26 cellular contexts compared by ENCODE assay signal in the genomic region with DNA sequence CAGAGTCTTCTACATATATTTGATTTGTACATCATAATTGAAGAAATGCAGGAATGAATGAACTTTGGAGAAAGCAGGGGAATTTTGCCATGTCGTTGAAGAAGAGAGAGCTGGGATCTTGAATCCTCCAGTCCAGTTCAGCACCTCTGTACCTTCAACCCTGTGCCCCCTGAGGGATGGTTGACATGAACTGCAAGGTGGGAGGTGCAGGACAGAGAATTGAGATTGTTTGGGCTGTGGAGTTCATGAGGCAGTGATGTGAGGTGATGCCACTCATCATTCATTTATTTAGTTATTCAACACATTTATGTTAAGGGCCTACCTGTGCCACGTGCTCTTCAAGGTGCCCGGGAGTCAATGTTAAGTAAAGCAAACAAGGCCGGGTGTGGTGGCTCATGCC.
DNase-seq lines count a peak whose midpoint lies in the region; ATAC-seq and TF ChIP-seq lines count a peak whose summit lies in the region.
"Had no signal": no experiment of that assay in that cellular context is flagged by ENCODE, and none has a peak within 500 bp of the region (broad histone marks: within the 10 kb centered on the region; RNA-seq: fewer than 3 reads in every experiment).

No MANE protein-coding gene starts in this region.

- no peak overlapping the region for H2AFZ ChIP-seq in IMR-90 (replicated peaks; ENCODE audit: low read length, poor library complexity)
- no peak overlapping the region for H2AFZ ChIP-seq in fibroblast of lung (ENCODE audit: low read length)
- no peak overlapping the region for H2AFZ ChIP-seq in osteoblast (ENCODE audit: low read length)
- H2AFZ ChIP-seq in neural progenitor cell (replicated peaks), result no peak overlapping the region

- H3K9me3 ChIP-seq in IMR-90 (ENCODE audit: control insufficient read depth, insufficient read depth, low read length) (peaks cover 6% of the 10 kb centered on the region; the same call in 1 of the 2 replicates), esophagus muscularis mucosa (peaks cover 0 to 7% (median 3%) of the 10 kb centered on the region in 4 donors), fibroblast of lung (ENCODE audit: control insufficient read depth, insufficient read depth, low read depth, low read length) (no peaks in the 10 kb centered on the region), osteoblast (ENCODE audit: low read depth, low read length) (no peaks in the 10 kb centered on the region), neural progenitor cell (ENCODE audit: low read depth) (no peaks in the 10 kb centered on the region)
- H3K9me3 ChIP-seq: BE2C had no signal

- in situ Hi-C loops in IMR-90 (cut with MboI; ENCODE audit: low sequenced_read_pairs), result no loop called here

- dilution Hi-C loops in IMR-90 (cut with HindIII; ENCODE audit: low sequenced_read_pairs, unreplicated experiment), result no loop called here

- no peaks in the 10 kb centered on the region for H3K4me1 Mint-ChIP-seq in neural progenitor cell
- H3K4me1 Mint-ChIP-seq: CD14-positive monocyte; CD4-positive, alpha-beta memory T cell; CD8-positive, alpha-beta memory T cell had no signal

- no TSS peak for BruUV-seq in IMR-90 (replicated peaks; lab: Mats Ljungman, UMichigan)

- H3K4ac ChIP-seq in IMR-90 (ENCODE audit: low read depth, low read length), result peak overlapping the region; percentile 99

- H2BK20ac ChIP-seq in IMR-90 (ENCODE audit: low read depth, low read length), result peak overlapping the region; percentile 98

- no peak for TF ChIP-seq EP300 in esophagus muscularis mucosa (IDR thresholded peaks at IDR 0.05)

- H3K27me3 Mint-ChIP-seq in neural progenitor cell (ENCODE audit: insufficient read depth, low read depth), result no peaks in the 10 kb centered on the region

- peaks cover 10% of the 10 kb centered on the region; the same call in 1 of the 2 replicates for H3K36me3 ChIP-seq in IMR-90 (ENCODE audit: control insufficient read depth, insufficient read depth, low read length)
- peaks cover 0 to 3% (median 0%) of the 10 kb centered on the region in 4 donors for H3K36me3 ChIP-seq in esophagus muscularis mucosa
- H3K36me3 ChIP-seq in fibroblast of lung (ENCODE audit: control insufficient read depth, insufficient read depth, low read length), result peaks cover 2% of the 10 kb centered on the region
- H3K36me3 ChIP-seq in osteoblast (ENCODE audit: insufficient read depth, low read length), result no peaks in the 10 kb centered on the region
- H3K36me3 ChIP-seq in neural progenitor cell, result peaks cover 5% of the 10 kb centered on the region
- H3K36me3 ChIP-seq: BE2C had no signal

- CTCF ChIA-PET in IMR-90 (lab: Yijun Ruan, JAX), result no interaction called here

- H3K9ac ChIP-seq in IMR-90 (ENCODE audit: low read depth, low read length) (no peak overlapping the region), fibroblast of lung (ENCODE audit: insufficient read depth, low read length) (no peak overlapping the region), neural progenitor cell (no peak overlapping the region)
- H3K9ac ChIP-seq: BLaER1 had no signal

- no peak overlapping the region for H3K4me2 ChIP-seq in IMR-90 (ENCODE audit: low read depth, low read length)
- no peak overlapping the region for H3K4me2 ChIP-seq in fibroblast of lung (ENCODE audit: extremely low read depth, insufficient read depth, low read length)
- H3K4me2 ChIP-seq in osteoblast (ENCODE audit: insufficient read depth, low read length), result no peak overlapping the region
- no peak overlapping the region for H3K4me2 ChIP-seq in neural progenitor cell
- H3K4me2 ChIP-seq: BLaER1 had no signal

- DNase-seq in IMR-90 (no peak), esophagus muscularis mucosa (ENCODE audit: extremely low spot score) (peak; percentile 60), fibroblast of lung (ENCODE audit: low read depth in 2 of 2) (no peak), osteoblast (ENCODE audit: insufficient read length, low spot score, missing footprints) (no peak), NCI-H1694 (lab: John Stamatoyannopoulos, UW) (no peak), NCI-H1930 (lab: John Stamatoyannopoulos, UW) (no peak), neural progenitor cell (ENCODE audit: low spot score) (no peak)
- DNase-seq in activated naive CD4-positive, alpha-beta T cell treated with anti-CD3 and anti-CD28 coated beads, Interleukin-2, amount 50 U/mL, for 72 hours (ENCODE audit: low spot score in 2 of 2), result no peak
- DNase-seq: 8988T; ACHN; BE2C; C1 segment of cervical spinal cord; CD4-positive, alpha-beta memory T cell; CD4-positive, CD25-positive, alpha-beta regulatory T cell; CD8-positive, alpha-beta memory T cell; COR-L47; DMS 273 treated with DMSO at 0.1 percent for 48 hours; DMS153; DMS53; DMS79; DND-41; EL; GDM1 had no signal

- peak overlapping the region; percentile 97 for H2AK5ac ChIP-seq in IMR-90 (ENCODE audit: low read depth, low read length)

- H3K4me3 ChIP-seq in IMR-90 (ENCODE audit: insufficient read depth, low read depth, low read length) (no peak overlapping the region), esophagus muscularis mucosa (no peak overlapping the region), fibroblast of lung (replicated peaks in 1 of 4; ENCODE audit: control extremely low read depth in 1 of 4, insufficient read depth in 1 of 4, low read depth in 3 of 4, low read length in 4 of 4) (no peak overlapping the region), osteoblast (ENCODE audit: insufficient read depth, low read length) (no peak overlapping the region), neural progenitor cell (no peak overlapping the region)
- H3K4me3 ChIP-seq: BLaER1, GM12878 had no signal

- H3F3A ChIP-seq in neural progenitor cell (ENCODE audit: low read depth), result no peaks in the 10 kb centered on the region

- H3K27ac ChIP-seq in IMR-90 (ENCODE audit: insufficient read depth, low read length), result peak overlapping the region; percentile 98; the same call in 1 of the 2 replicates
- no peak overlapping the region for H3K27ac ChIP-seq in esophagus muscularis mucosa (replicated peaks in 1 of 4)
- H3K27ac ChIP-seq in fibroblast of lung (ENCODE audit: insufficient read depth, low read length), result peak overlapping the region; percentile 55
- peak overlapping the region; percentile 56 for H3K27ac ChIP-seq in osteoblast (ENCODE audit: low read depth, low read length)
- no peak overlapping the region for H3K27ac ChIP-seq in neural progenitor cell
- H3K27ac ChIP-seq: BLaER1 had no signal

- TF ChIP-seq CTCF in IMR-90 (conservative IDR thresholded peaks at IDR 0.05; ENCODE audit: low read depth, low read length), result no peak
- TF ChIP-seq CTCF in esophagus muscularis mucosa (IDR thresholded peaks at IDR 0.05), result no peak
- TF ChIP-seq CTCF in fibroblast of lung (conservative IDR thresholded peaks at IDR 0.05 in 1 of 2, IDR thresholded peaks at IDR 0.05 in 1 of 2; ENCODE audit: low read depth in 1 of 2, low read length in 2 of 2), result no peak
- no peak for TF ChIP-seq CTCF in osteoblast (IDR thresholded peaks at IDR 0.05; ENCODE audit: extremely low read depth, low read depth, low read length)
- no peak for TF ChIP-seq CTCF in neural progenitor cell (IDR thresholded peaks at IDR 0.05)

- peaks cover 32% of the 10 kb centered on the region for H3K9me1 ChIP-seq in IMR-90 (ENCODE audit: insufficient read depth, low read length)

- H3K23ac ChIP-seq in IMR-90 (ENCODE audit: low read depth, low read length), result peak overlapping the region; percentile 89

- H3K56ac ChIP-seq in IMR-90 (ENCODE audit: extremely low read depth, insufficient read depth, low read length), result peak overlapping the region; percentile 11; the same call in 1 of the 2 replicates

- no peak overlapping the region for H3K4me3 Mint-ChIP-seq in neural progenitor cell
- H3K4me3 Mint-ChIP-seq: CD14-positive monocyte; CD4-positive, alpha-beta memory T cell; CD4-positive, CD25-positive, alpha-beta regulatory T cell; CD8-positive, alpha-beta memory T cell had no signal

- H2BK15ac ChIP-seq in IMR-90 (ENCODE audit: low read depth, low read length), result peak overlapping the region; percentile 97

- TF ChIP-seq RAD21 in IMR-90 (IDR thresholded peaks at IDR 0.05; ENCODE audit: low read length), result no peak

- H3K79me2 ChIP-seq in fibroblast of lung (ENCODE audit: control insufficient read depth, insufficient read depth, low read length) (no peaks in the 10 kb centered on the region), osteoblast (ENCODE audit: insufficient read depth, low read length) (no peaks in the 10 kb centered on the region), neural progenitor cell (ENCODE audit: low read depth) (no peaks in the 10 kb centered on the region)

- peaks cover 12 to 48% of the 10 kb centered on the region in 2 experiments for H3K79me1 ChIP-seq in IMR-90 (ENCODE audit: low read depth in 1 of 2, low read length in 2 of 2)

- H3K36me3 Mint-ChIP-seq in neural progenitor cell, result peaks cover 21% of the 10 kb centered on the region
- H3K36me3 Mint-ChIP-seq in activated naive CD4-positive, alpha-beta T cell treated with anti-CD3 and anti-CD28 coated beads, Interleukin-2, amount 50 U/mL, for 72 hours, result no peaks in the 10 kb centered on the region
- H3K36me3 Mint-ChIP-seq: CD14-positive monocyte; CD4-positive, alpha-beta memory T cell; CD4-positive, CD25-positive, alpha-beta regulatory T cell; CD8-positive, alpha-beta memory T cell had no signal

- peak overlapping the region; percentile 98 for H3K14ac ChIP-seq in IMR-90 (replicated peaks; ENCODE audit: low read depth, low read length)

- POLR2A ChIA-PET in IMR-90 (lab: Charles Lee; ENCODE audit: unreplicated experiment), result no interaction called here

- ATAC-seq in IMR-90 (ENCODE audit: low read depth), result no peak
- ATAC-seq in activated naive CD4-positive, alpha-beta T cell treated with anti-CD3 and anti-CD28 coated beads, Interleukin-2, amount 50 U/mL, for 72 hours, result no peak
- ATAC-seq: GM12878 had no signal

- H2BK5ac ChIP-seq in IMR-90 (ENCODE audit: low read depth, low read length, poor library complexity, severe bottlenecking), result peak overlapping the region; percentile 95

- TF ChIP-seq POLR2A in IMR-90 (IDR thresholded peaks at IDR 0.05; ENCODE audit: low read depth, low read length) (no peak), esophagus muscularis mucosa (IDR thresholded peaks at IDR 0.05; ENCODE audit: low read depth) (no peak)

- H3K27me3 ChIP-seq in IMR-90 (ENCODE audit: control insufficient read depth, insufficient read depth, low read length) (no peaks in the 10 kb centered on the region), esophagus muscularis mucosa (no peaks in the 10 kb centered on the region), fibroblast of lung (ENCODE audit: control insufficient read depth, insufficient read depth, low read length) (no peaks in the 10 kb centered on the region), osteoblast (ENCODE audit: insufficient read depth, low read length) (no peaks in the 10 kb centered on the region), neural progenitor cell (no peaks in the 10 kb centered on the region)
- H3K27me3 ChIP-seq: BE2C, BLaER1 had no signal

- H2BK120ac ChIP-seq in IMR-90 (ENCODE audit: low read depth, low read length), result peak overlapping the region; percentile 99

- H4K91ac ChIP-seq in IMR-90 (ENCODE audit: insufficient read depth, low read depth, low read length), result peak overlapping the region; percentile 98

- no peak overlapping the region for H2AK9ac ChIP-seq in IMR-90 (replicated peaks; ENCODE audit: low read depth, low read length, poor library complexity)

- intact Hi-C loops in IMR-90 (cut with micrococcal nuclease) (loop anchor here (5.0 kb wide), 1 partner anchor 51 kb away; no protein-coding TSS in a partner anchor), esophagus muscularis mucosa (cut with DNase I) (no loop called here)

- no peak overlapping the region for H3K27ac Mint-ChIP-seq in neural progenitor cell
- no peak overlapping the region for H3K27ac Mint-ChIP-seq in activated naive CD4-positive, alpha-beta T cell treated with anti-CD3 and anti-CD28 coated beads, Interleukin-2, amount 50 U/mL, for 72 hours
- H3K27ac Mint-ChIP-seq: CD14-positive monocyte; CD4-positive, alpha-beta memory T cell; CD4-positive, CD25-positive, alpha-beta regulatory T cell; CD8-positive, alpha-beta memory T cell had no signal

- H3K9me3 Mint-ChIP-seq in neural progenitor cell, result no peaks in the 10 kb centered on the region
- peaks cover 0 to 6% of the 10 kb centered on the region in 2 donors for H3K9me3 Mint-ChIP-seq in activated naive CD4-positive, alpha-beta T cell treated with anti-CD3 and anti-CD28 coated beads, Interleukin-2, amount 50 U/mL, for 72 hours

- H4K8ac ChIP-seq in IMR-90 (ENCODE audit: low read depth in 2 of 2, low read length in 2 of 2), result peak overlapping the region; percentile 78 to 99

- H3K18ac ChIP-seq in IMR-90 (ENCODE audit: low read depth, low read length), result peak overlapping the region; percentile 95

- WGBS in IMR-90 (ENCODE audit: extremely low coverage in 2 of 2, insufficient read length in 1 of 2), 2 experiments, result no CpG with 5 or more reads among the region's 4 CpGs
- WGBS in esophagus muscularis mucosa, result 97% methylated on average over 4 of the region's 4 CpGs

- peaks cover 31% of the 10 kb centered on the region for H3K4me1 ChIP-seq in IMR-90 (ENCODE audit: control insufficient read depth, insufficient read depth, low read length)
- peaks cover 7 to 42% (median 21%) of the 10 kb centered on the region in 4 donors for H3K4me1 ChIP-seq in esophagus muscularis mucosa
- H3K4me1 ChIP-seq in fibroblast of lung (ENCODE audit: control insufficient read depth, extremely low read depth, insufficient read depth, low read length), result peaks cover 28% of the 10 kb centered on the region
- peaks cover 36% of the 10 kb centered on the region for H3K4me1 ChIP-seq in osteoblast (ENCODE audit: insufficient read depth, low read length)
- no peaks in the 10 kb centered on the region for H3K4me1 ChIP-seq in neural progenitor cell
- H3K4me1 ChIP-seq: BE2C had no signal

- peak overlapping the region; percentile 93 for H4K5ac ChIP-seq in IMR-90 (ENCODE audit: low read depth, low read length)

- H4K20me1 ChIP-seq in IMR-90 (ENCODE audit: insufficient read depth, low read length) (no peaks in the 10 kb centered on the region), fibroblast of lung (ENCODE audit: control insufficient read depth, extremely low read depth, insufficient read depth, low read length) (no peaks in the 10 kb centered on the region), osteoblast (ENCODE audit: insufficient read depth, low read length) (no peaks in the 10 kb centered on the region), neural progenitor cell (ENCODE audit: low read depth) (no peaks in the 10 kb centered on the region)
- H4K20me1 ChIP-seq: BLaER1 had no signal

Comparison
In these comparisons a context has a peak if more than half of its experiments do, and no peak if none do; other contexts are left out.
1. H3K27ac ChIP-seq: peak in IMR-90 (single experiment), fibroblast of lung (single experiment) and osteoblast (single experiment); none in esophagus muscularis mucosa (0 of 4) and neural progenitor cell (single experiment).